25 cellular contexts compared by ENCODE assay signal in the genomic region with DNA sequence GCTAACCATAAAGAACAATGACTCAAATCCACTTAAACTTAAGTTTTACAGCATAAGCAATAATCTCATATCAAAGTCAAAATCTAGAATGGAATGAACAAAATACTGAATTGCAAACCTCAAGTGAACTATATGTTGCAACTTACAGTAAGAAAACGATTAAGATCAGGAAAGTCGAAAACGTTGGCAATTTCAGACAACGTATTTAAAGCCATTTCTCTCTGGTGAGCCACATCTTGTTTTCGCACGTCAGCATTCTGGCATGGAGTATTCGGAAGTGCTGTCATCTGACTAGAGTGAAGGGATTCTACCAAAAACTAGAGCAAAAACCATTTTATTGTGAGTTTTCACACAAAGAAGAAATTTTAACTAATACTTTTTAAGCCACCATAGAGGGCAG.
"Had no signal": no experiment of that assay in that cellular context is flagged by ENCODE, and none has a peak within 500 bp of the region (broad histone marks: within the 10 kb centered on the region; RNA-seq: fewer than 3 reads in every experiment).

No MANE protein-coding gene starts in this region.

- H3K4me1 ChIP-seq: esophagus squamous epithelium, gastrocnemius medialis, heart right ventricle, left lung, lower lobe of right lung had no signal

- H3K27me3 ChIP-seq: esophagus squamous epithelium, gastrocnemius medialis, heart right ventricle, left lung had no signal

- DNase-seq: cortex of kidney; effector CD8-positive, alpha-beta T cell; effector memory CD8-positive, alpha-beta T cell; endodermal cell; erythroblast; esophagus squamous epithelium; foreskin fibroblast; foreskin melanocyte; gastrocnemius medialis; glutamatergic neuron; head of caudate nucleus; heart right ventricle; hippocampal formation; left cardiac atrium; left lung; left ventricle myocardium superior; lower lobe of right lung; mesenchymal stem cell; mucosa of descending colon; naive B cell had no signal

- FAIRE-seq: colon, endometrium, islet of Langerhans, keratinocyte had no signal

- H3K9me3 ChIP-seq: esophagus squamous epithelium, gastrocnemius medialis, heart right ventricle, left lung, lower lobe of right lung, mucosa of descending colon had no signal

- H3K4me3 ChIP-seq: esophagus squamous epithelium, gastrocnemius medialis, heart right ventricle, left lung, lower lobe of right lung, mucosa of descending colon had no signal

- H3K27ac ChIP-seq: epithelial cell of prostate, esophagus squamous epithelium, gastrocnemius medialis, heart right ventricle, left lung, lower lobe of right lung had no signal
